ENCODE assay signal across 19 cellular contexts in genomic region chr13:91988331-91988730, GRCh38.
DNase-seq lines count a peak whose midpoint lies in the region; ATAC-seq and TF ChIP-seq lines count a peak whose summit lies in the region.
"Had no signal": no experiment of that assay in that cellular context is flagged by ENCODE, and none has a peak within 500 bp of the region (broad histone marks: within the 10 kb centered on the region; RNA-seq: fewer than 3 reads in every experiment).

No MANE protein-coding gene starts in this region.

- no peaks in the 10 kb centered on the region for H3K9me3 Mint-ChIP-seq in nephron progenitor cell
- peaks cover 4% of the 10 kb centered on the region for H3K9me3 Mint-ChIP-seq in CD8-positive, alpha-beta T cell

- intact Hi-C loops in CD8-positive, alpha-beta T cell (cut with DNase I, micrococcal nuclease): no loop called here
- intact Hi-C loops in mucosa of descending colon (cut with DNase I, micrococcal nuclease): no loop called here

- H3K4me1 Mint-ChIP-seq in nephron progenitor cell: peaks cover 11% of the 10 kb centered on the region
- H3K4me1 Mint-ChIP-seq in CD8-positive, alpha-beta T cell (ENCODE audit: low read depth): no peaks in the 10 kb centered on the region
- H3K4me1 Mint-ChIP-seq: B cell; CD8-positive, alpha-beta memory T cell; IgD-negative memory B cell had no signal

- H3K36me3 ChIP-seq in CD8-positive, alpha-beta T cell (ENCODE audit: insufficient read depth, low read length): no peaks in the 10 kb centered on the region
- H3K36me3 ChIP-seq in mucosa of descending colon (ENCODE audit: low read depth): no peaks in the 10 kb centered on the region
- H3K36me3 ChIP-seq: BLaER1 treated with 17β-estradiol and CSF1 and Interleukin-3, amounts not matched to agents 10 nM and 100 nM; HAP-1 had no signal

- H3K27me3 ChIP-seq in CD8-positive, alpha-beta T cell (ENCODE audit: insufficient read depth, low read length): no peaks in the 10 kb centered on the region
- H3K27me3 ChIP-seq: BLaER1 treated with 17β-estradiol and CSF1 and Interleukin-3, amounts not matched to agents 10 nM and 100 nM had no signal

- peak overlapping the region; percentile 39 for H3K27ac Mint-ChIP-seq in nephron progenitor cell
- H3K27ac Mint-ChIP-seq in CD8-positive, alpha-beta T cell: no peak overlapping the region
- H3K27ac Mint-ChIP-seq: B cell; CD8-positive, alpha-beta memory T cell; IgD-negative memory B cell had no signal

- no peak for ATAC-seq in CD8-positive, alpha-beta T cell
- ATAC-seq in GM21367 (IDR thresholded peaks at IDR 0.05; ENCODE audit: unreplicated experiment) (no peak), mucosa of descending colon (no peak)
- ATAC-seq: HepG2 had no signal

- H3K4me1 ChIP-seq in CD8-positive, alpha-beta T cell (ENCODE audit: insufficient read depth, low read length): no peaks in the 10 kb centered on the region
- no peaks in the 10 kb centered on the region for H3K4me1 ChIP-seq in mucosa of descending colon (ENCODE audit: low read depth)
- H3K4me1 ChIP-seq: BLaER1 treated with 17β-estradiol and CSF1 and Interleukin-3, amounts not matched to agents 10 nM and 100 nM; HAP-1 had no signal

- DNase-seq in D341Med (ENCODE audit: low spot score) (peak; percentile 62), NCI-H524 (lab: John Stamatoyannopoulos, UW) (peak; percentile 65 to 91), NCI-H82 treated with DMSO at 0.1 percent for 48 hours (lab: John Stamatoyannopoulos, UW; ENCODE audit: unreplicated experiment) (peak; percentile 99), nephron progenitor cell (no peak), mucosa of descending colon (no peak)
- no peak for DNase-seq in CD8-positive, alpha-beta T cell
- DNase-seq in stimulated activated CD4-positive, alpha-beta T cell treated with anti-CD3 and anti-CD28 coated beads, Interleukin-12 subunit alpha, Interleukin-12 subunit beta, amount 100 ng/mL, for 4 hours: no peak
- DNase-seq: 8988T; CD8-positive, alpha-beta memory T cell; COR-L47; DMS153; DMS79; GDM1 had no signal

- TF ChIP-seq CTCF in nephron progenitor cell (IDR thresholded peaks at IDR 0.05) (no peak), mucosa of descending colon (IDR thresholded peaks at IDR 0.05) (no peak)
- no peak for TF ChIP-seq CTCF in CD8-positive, alpha-beta T cell (IDR thresholded peaks at IDR 0.05)

- H3K9me3 ChIP-seq in CD8-positive, alpha-beta T cell (ENCODE audit: low read length): no peaks in the 10 kb centered on the region
- H3K9me3 ChIP-seq in mucosa of descending colon: no peaks in the 10 kb centered on the region
- H3K9me3 ChIP-seq: BLaER1 treated with 17β-estradiol and CSF1 and Interleukin-3, amounts not matched to agents 10 nM and 100 nM; HAP-1 had no signal

- CTCF ChIA-PET in CD8-positive, alpha-beta T cell (lab: Charles Lee): no interaction called here

- H3K27ac ChIP-seq in CD8-positive, alpha-beta T cell (ENCODE audit: low read depth, low read length): no peak overlapping the region
- H3K27ac ChIP-seq: BLaER1 treated with 17β-estradiol and CSF1 and Interleukin-3, amounts not matched to agents 10 nM and 100 nM had no signal

- no peak overlapping the region for H3K4me3 Mint-ChIP-seq in nephron progenitor cell
- H3K4me3 Mint-ChIP-seq in CD8-positive, alpha-beta T cell: no peak overlapping the region
- H3K4me3 Mint-ChIP-seq: B cell; CD8-positive, alpha-beta memory T cell had no signal

- H3K36me3 Mint-ChIP-seq in nephron progenitor cell (ENCODE audit: low read depth): no peaks in the 10 kb centered on the region
- H3K36me3 Mint-ChIP-seq in CD8-positive, alpha-beta T cell: no peaks in the 10 kb centered on the region
- H3K36me3 Mint-ChIP-seq: CD8-positive, alpha-beta memory T cell; IgD-negative memory B cell had no signal

- H3K27me3 Mint-ChIP-seq in nephron progenitor cell (ENCODE audit: low read depth, poor library complexity): no peaks in the 10 kb centered on the region
- no peaks in the 10 kb centered on the region for H3K27me3 Mint-ChIP-seq in CD8-positive, alpha-beta T cell (ENCODE audit: low read depth)
- H3K27me3 Mint-ChIP-seq: B cell; CD8-positive, alpha-beta memory T cell; IgD-negative memory B cell had no signal

- POLR2A ChIA-PET in CD8-positive, alpha-beta T cell (lab: Charles Lee): no interaction called here

- H3K4me3 ChIP-seq in CD8-positive, alpha-beta T cell (ENCODE audit: low read depth, low read length): no peak overlapping the region
- no peak overlapping the region for H3K4me3 ChIP-seq in mucosa of descending colon
- H3K4me3 ChIP-seq: BLaER1 treated with 17β-estradiol and CSF1 and Interleukin-3, amounts not matched to agents 10 nM and 100 nM; HAP-1 had no signal

Comparison
In these comparisons a context has a peak if more than half of its experiments do, and no peak if none do; other contexts are left out.
1. DNase-seq: peak in D341Med (single experiment), NCI-H524 (2 of 2) and NCI-H82 treated with DMSO at 0.1 percent for 48 hours (single experiment); none in nephron progenitor cell (single experiment), CD8-positive, alpha-beta T cell (0 of 7), stimulated activated CD4-positive, alpha-beta T cell treated with anti-CD3 and anti-CD28 coated beads, Interleukin-12 subunit alpha, Interleukin-12 subunit beta, amount 100 ng/mL, for 4 hours (single experiment) and mucosa of descending colon (0 of 3).